In genomic region chr2:215136669-215137328, GRCh38 we compare ENCODE assay signal across 9 cellular contexts. TPM values are rescaled to one million over a fixed set of nuclear protein-coding genes. Genes with fewer than 3 reads are reported as not detected.
A peak's percentile ranks its signal among the peaks of the same experiment; 100 is the strongest.
DNase-seq lines count a peak whose midpoint lies in the region; ATAC-seq lines count a peak whose summit lies in the region.
"Had no signal": no experiment of that assay in that cellular context is flagged by ENCODE, and none has a peak within 500 bp of the region (broad histone marks: within the 10 kb centered on the region; RNA-seq: fewer than 3 reads in every experiment).

No MANE protein-coding gene starts in this region.

- DNase-seq in EH (ENCODE audit: low read depth), result peak; percentile 30
- DNase-seq in SW 1271 (lab: John Stamatoyannopoulos, UW), result no peak
- DNase-seq in activated CD8-positive, alpha-beta memory T cell treated with anti-CD3 and anti-CD28 coated beads, Interleukin-2, amount 50 U/mL, for 4 hours, result no peak
- no peak for DNase-seq in SKM-1 (lab: John Stamatoyannopoulos, UW; ENCODE audit: unreplicated experiment)
- no peak for DNase-seq in activated CD8-positive, alpha-beta memory T cell treated with anti-CD3 and anti-CD28 coated beads for 24 hours
- DNase-seq: heart right ventricle had no signal

- peak; percentile 44 for ATAC-seq in GM21447 (IDR thresholded peaks at IDR 0.05; ENCODE audit: unreplicated experiment)
- peak; percentile 45 for ATAC-seq in HG03571 (IDR thresholded peaks at IDR 0.05; ENCODE audit: unreplicated experiment)
- peak; percentile 82 for ATAC-seq in esophagus mucosa
- ATAC-seq: heart right ventricle had no signal

RNA-seq across cellular contexts. Expression of gene ABCA12, which starts 1.6 kb away (rescaled TPM):
- 14.2 TPM for total RNA-seq in esophagus mucosa
